Comparison of ENCODE assay signal across 9 cellular contexts in genomic region chr16:87524407-87524806, GRCh38.
"Had no signal": no experiment of that assay in that cellular context is flagged by ENCODE, and none has a peak within 500 bp of the region (broad histone marks: within the 10 kb centered on the region; RNA-seq: fewer than 3 reads in every experiment).

No MANE protein-coding gene starts in this region.

- FAIRE-seq: H1, H54, HTR-8/SVneo had no signal

- H3K4me3 Mint-ChIP-seq: GM23338, H9, HFFc6, IgD-negative memory B cell had no signal

- H3K4me3 ChIP-seq: GM23338 had no signal

- H2AFZ ChIP-seq: GM23338 had no signal

- H3K27ac Mint-ChIP-seq: GM23338, H9, HFFc6, IgD-negative memory B cell had no signal

- ATAC-seq: GM23338 had no signal

- DNase-seq: H9, HCEC 1CT, HFFc6, KG1 had no signal

- H3K4me2 ChIP-seq: GM23338 had no signal
